In the genomic region with DNA sequence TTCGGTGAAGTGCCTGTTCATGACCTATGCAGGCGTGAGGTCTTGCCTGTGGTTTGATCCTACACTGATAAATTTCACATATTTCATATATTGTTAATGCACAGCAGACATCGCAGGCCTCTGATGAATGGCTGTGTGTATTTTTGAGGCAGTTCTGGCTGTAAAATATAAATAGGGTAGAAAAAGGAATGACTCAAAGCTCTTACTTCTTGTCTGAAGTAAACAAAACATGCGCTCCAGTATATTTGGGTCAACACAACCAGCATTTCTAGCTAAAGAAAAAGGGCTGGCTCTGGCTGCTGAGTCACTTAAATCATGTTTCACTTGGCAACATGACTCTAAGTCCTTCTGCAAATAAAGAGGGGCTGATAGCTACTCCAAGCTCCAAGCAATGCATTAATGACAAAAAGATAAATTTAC, we compare ENCODE assay signal across 11 cellular contexts. TPM values are rescaled to one million over a fixed set of nuclear protein-coding genes. Genes with fewer than 3 reads are reported as not detected.
A peak's percentile ranks its signal among the peaks of the same experiment; 100 is the strongest.
DNase-seq lines count a peak whose midpoint lies in the region; ATAC-seq, FAIRE-seq and TF ChIP-seq lines count a peak whose summit lies in the region.
"Had no signal": no experiment of that assay in that cellular context is flagged by ENCODE, and none has a peak within 500 bp of the region (broad histone marks: within the 10 kb centered on the region; RNA-seq: fewer than 3 reads in every experiment).

No MANE protein-coding gene starts in this region.

- intact Hi-C loops in Calu3 (cut with micrococcal nuclease; ENCODE audit: unreplicated experiment) (no loop called here), endothelial cell of umbilical vein (cut with micrococcal nuclease) (loop anchor here (1.0 kb wide), 1 partner anchor 10 kb away; no protein-coding TSS in a partner anchor)

- no peak for TF ChIP-seq POLR2A in endothelial cell of umbilical vein (IDR thresholded peaks at IDR 0.05; ENCODE audit: low read depth, low read length)

- DNase-seq in Calu3 (peak; percentile 11), NCI-H2029 treated with DMSO at 0.1 percent for 48 hours (lab: John Stamatoyannopoulos, UW) (peak; percentile 23), endothelial cell of umbilical vein (ENCODE audit: low read depth, low spot score) (peak; percentile 96), osteocyte (ENCODE audit: extremely low spot score, unreplicated experiment) (no peak)
- no peak for DNase-seq in activated naive CD8-positive, alpha-beta T cell treated with anti-CD3 and anti-CD28 coated beads for 36 hours
- no peak for DNase-seq in activated CD8-positive, alpha-beta memory T cell treated with anti-CD3 and anti-CD28 coated beads, Interleukin-2, amount 50 U/mL, for 48 hours
- DNase-seq in activated CD8-positive, alpha-beta T cell treated with anti-CD3 and anti-CD28 coated beads, Interleukin-2, amount 10 ng/mL, durations not matched to agents 7 days and 5 days = no peak
- DNase-seq: activated CD4-positive, alpha-beta T cell treated with anti-CD3 and anti-CD28 coated beads, Interleukin-2, amount 10 ng/mL, durations not matched to agents 7 days and 5 days; posterior cingulate gyrus had no signal

- H3K4me1 ChIP-seq in endothelial cell of umbilical vein (ENCODE audit: control insufficient read depth, extremely low read depth, insufficient read depth, low read length) = peaks cover 25% of the 10 kb centered on the region

- dilution Hi-C loops in endothelial cell of umbilical vein (cut with MboI; ENCODE audit: extremely low pct_ligation_motif_present, low sequenced_read_pairs) = no loop called here

- no peak for ATAC-seq in HG03520 (IDR thresholded peaks at IDR 0.05; ENCODE audit: unreplicated experiment)
- ATAC-seq in activated CD8-positive, alpha-beta T cell treated with anti-CD3 and anti-CD28 coated beads, Interleukin-2, amount 10 ng/mL, durations not matched to agents 7 days and 5 days = no peak

- H2AFZ ChIP-seq in endothelial cell of umbilical vein (ENCODE audit: low read depth, low read length) = no peak overlapping the region

- POLR2A ChIA-PET in endothelial cell of umbilical vein (lab: Charles Lee) = interaction anchor here (1.1 to 1.5 kb wide), 2 partner anchors 10 to 14 kb away, joined by 3 read pairs; no protein-coding TSS in a partner anchor
- POLR2A ChIA-PET in activated CD8-positive, alpha-beta T cell treated with anti-CD3 and anti-CD28 coated beads, Interleukin-2, amount 10 ng/mL, durations not matched to agents 7 days and 5 days (lab: Charles Lee) = no interaction called here

- H3K4me3 Mint-ChIP-seq in Calu3 (ENCODE audit: low read depth, unreplicated experiment) = no peak overlapping the region
- no peak overlapping the region for H3K4me3 Mint-ChIP-seq in osteocyte (ENCODE audit: unreplicated experiment)
- H3K4me3 Mint-ChIP-seq in activated naive CD8-positive, alpha-beta T cell treated with anti-CD3 and anti-CD28 coated beads for 36 hours = no peak overlapping the region
- H3K4me3 Mint-ChIP-seq in activated CD8-positive, alpha-beta T cell treated with anti-CD3 and anti-CD28 coated beads, Interleukin-2, amount 10 ng/mL, durations not matched to agents 7 days and 5 days = no peak overlapping the region
- H3K4me3 Mint-ChIP-seq: activated CD4-positive, alpha-beta T cell treated with anti-CD3 and anti-CD28 coated beads, Interleukin-2, amount 10 ng/mL, durations not matched to agents 7 days and 5 days; type B pancreatic cell had no signal

- H3K27me3 ChIP-seq in endothelial cell of umbilical vein (ENCODE audit: control insufficient read depth in 2 of 2, insufficient read depth in 2 of 2, low read length in 2 of 2) = no peaks in the 10 kb centered on the region

- no peaks in the 10 kb centered on the region for H4K20me1 ChIP-seq in endothelial cell of umbilical vein (replicated peaks; ENCODE audit: control insufficient read depth, extremely low read depth, insufficient read depth, low read length)

- H3K27ac Mint-ChIP-seq in Calu3 (ENCODE audit: unreplicated experiment) (no peak overlapping the region), osteocyte (ENCODE audit: unreplicated experiment) (peak overlapping the region; percentile 7)
- H3K27ac Mint-ChIP-seq in activated naive CD8-positive, alpha-beta T cell treated with anti-CD3 and anti-CD28 coated beads for 36 hours = no peak overlapping the region
- no peak overlapping the region for H3K27ac Mint-ChIP-seq in activated CD8-positive, alpha-beta T cell treated with anti-CD3 and anti-CD28 coated beads, Interleukin-2, amount 10 ng/mL, durations not matched to agents 7 days and 5 days
- H3K27ac Mint-ChIP-seq: activated CD4-positive, alpha-beta T cell treated with anti-CD3 and anti-CD28 coated beads, Interleukin-2, amount 10 ng/mL, durations not matched to agents 7 days and 5 days; type B pancreatic cell had no signal

- no peaks in the 10 kb centered on the region for H3K27me3 Mint-ChIP-seq in Calu3 (ENCODE audit: unreplicated experiment)
- H3K27me3 Mint-ChIP-seq in osteocyte (ENCODE audit: unreplicated experiment) = peaks cover 26% of the 10 kb centered on the region
- peaks cover 6% of the 10 kb centered on the region for H3K27me3 Mint-ChIP-seq in activated naive CD8-positive, alpha-beta T cell treated with anti-CD3 and anti-CD28 coated beads for 36 hours
- peaks cover 29% of the 10 kb centered on the region for H3K27me3 Mint-ChIP-seq in activated CD8-positive, alpha-beta T cell treated with anti-CD3 and anti-CD28 coated beads, Interleukin-2, amount 10 ng/mL, durations not matched to agents 7 days and 5 days (ENCODE audit: low read depth)

- H3K36me3 ChIP-seq in endothelial cell of umbilical vein (ENCODE audit: control insufficient read depth in 2 of 2, extremely low read depth in 1 of 2, insufficient read depth in 2 of 2, low read length in 2 of 2) = no peaks in the 10 kb centered on the region

- no peak for TF ChIP-seq CTCF in Calu3 (IDR thresholded peaks at IDR 0.05; ENCODE audit: unreplicated experiment)
- TF ChIP-seq CTCF in endothelial cell of umbilical vein (IDR thresholded peaks at IDR 0.05; ENCODE audit: extremely low read depth in 1 of 2, insufficient read depth in 1 of 2, low read depth in 1 of 2, low read length in 2 of 2) = no peak
- no peak for TF ChIP-seq CTCF in osteocyte (IDR thresholded peaks at IDR 0.05)

- peak overlapping the region; percentile 44 for H3K4me2 ChIP-seq in endothelial cell of umbilical vein (ENCODE audit: insufficient read depth, low read length)

- H3K9me1 ChIP-seq in endothelial cell of umbilical vein (replicated peaks; ENCODE audit: control insufficient read depth, extremely low read depth, insufficient read depth, low read length) = no peaks in the 10 kb centered on the region

- CTCF ChIA-PET in Calu3 (lab: Charles Lee) (no interaction called here), endothelial cell of umbilical vein (lab: Charles Lee) (interaction anchor here (0.8 to 2.9 kb wide), 10 partner anchors 10 to 159 kb away, joined by 3 to 22 read pairs (median 5); partner anchors contain the start of gene TMCC3)
- CTCF ChIA-PET in activated CD8-positive, alpha-beta T cell treated with anti-CD3 and anti-CD28 coated beads, Interleukin-2, amount 10 ng/mL, durations not matched to agents 7 days and 5 days (lab: Charles Lee) = interaction anchor here (0.8 kb wide), 1 partner anchor 9 kb away, joined by 3 read pairs; no protein-coding TSS in a partner anchor

- H3K4me1 Mint-ChIP-seq in Calu3 (ENCODE audit: low read depth, unreplicated experiment) (peaks cover 14% of the 10 kb centered on the region), osteocyte (ENCODE audit: unreplicated experiment) (peaks cover 8% of the 10 kb centered on the region)
- peaks cover 6% of the 10 kb centered on the region for H3K4me1 Mint-ChIP-seq in activated naive CD8-positive, alpha-beta T cell treated with anti-CD3 and anti-CD28 coated beads for 36 hours
- H3K4me1 Mint-ChIP-seq in activated CD8-positive, alpha-beta T cell treated with anti-CD3 and anti-CD28 coated beads, Interleukin-2, amount 10 ng/mL, durations not matched to agents 7 days and 5 days (ENCODE audit: low read depth) = no peaks in the 10 kb centered on the region
- H3K4me1 Mint-ChIP-seq: activated CD4-positive, alpha-beta T cell treated with anti-CD3 and anti-CD28 coated beads, Interleukin-2, amount 10 ng/mL, durations not matched to agents 7 days and 5 days had no signal

- H3K9ac ChIP-seq in endothelial cell of umbilical vein (replicated peaks; ENCODE audit: extremely low read depth, insufficient read depth, low read length) = peak overlapping the region; percentile 12

- H3K79me2 ChIP-seq in endothelial cell of umbilical vein (ENCODE audit: control insufficient read depth, insufficient read depth, low read length) = no peaks in the 10 kb centered on the region

- H3K4me3 ChIP-seq in endothelial cell of umbilical vein (replicated peaks in 1 of 3; ENCODE audit: insufficient read depth in 1 of 3, low read depth in 1 of 3, low read length in 3 of 3) = no peak overlapping the region

- no peaks in the 10 kb centered on the region for H3K9me3 ChIP-seq in endothelial cell of umbilical vein (replicated peaks; ENCODE audit: control insufficient read depth, insufficient read depth, low read length)

- peak overlapping the region; percentile 48 for H3K27ac ChIP-seq in endothelial cell of umbilical vein (ENCODE audit: insufficient read depth, low read depth, low read length)

- H3K36me3 Mint-ChIP-seq in Calu3 (ENCODE audit: insufficient read depth, unreplicated experiment) = no peaks in the 10 kb centered on the region
- no peaks in the 10 kb centered on the region for H3K36me3 Mint-ChIP-seq in osteocyte (ENCODE audit: unreplicated experiment)
- no peaks in the 10 kb centered on the region for H3K36me3 Mint-ChIP-seq in activated naive CD8-positive, alpha-beta T cell treated with anti-CD3 and anti-CD28 coated beads for 36 hours
- no peaks in the 10 kb centered on the region for H3K36me3 Mint-ChIP-seq in activated CD8-positive, alpha-beta T cell treated with anti-CD3 and anti-CD28 coated beads, Interleukin-2, amount 10 ng/mL, durations not matched to agents 7 days and 5 days (ENCODE audit: low read depth)
- H3K36me3 Mint-ChIP-seq: type B pancreatic cell had no signal

- peak; percentile 81 for FAIRE-seq in endothelial cell of umbilical vein (lab: Jason Lieb, UNC)

- no TSS peak for BruUV-seq in Calu3 (replicated peaks; lab: Mats Ljungman, UMichigan)
- no TSS peak for BruUV-seq in endothelial cell of umbilical vein (replicated peaks; lab: Mats Ljungman, UMichigan)

- H3K9me3 Mint-ChIP-seq in Calu3 (ENCODE audit: low read depth, unreplicated experiment) = peaks cover under 1% of the 10 kb centered on the region
- no peaks in the 10 kb centered on the region for H3K9me3 Mint-ChIP-seq in osteocyte (ENCODE audit: unreplicated experiment)
- H3K9me3 Mint-ChIP-seq in activated naive CD8-positive, alpha-beta T cell treated with anti-CD3 and anti-CD28 coated beads for 36 hours = no peaks in the 10 kb centered on the region
- H3K9me3 Mint-ChIP-seq in activated CD8-positive, alpha-beta T cell treated with anti-CD3 and anti-CD28 coated beads, Interleukin-2, amount 10 ng/mL, durations not matched to agents 7 days and 5 days (ENCODE audit: insufficient read depth) = no peaks in the 10 kb centered on the region
- H3K9me3 Mint-ChIP-seq: activated CD4-positive, alpha-beta T cell treated with anti-CD3 and anti-CD28 coated beads, Interleukin-2, amount 10 ng/mL, durations not matched to agents 7 days and 5 days had no signal

RNA-seq across cellular contexts. Expression of gene TMCC3, which starts 54.1 kb away (rescaled TPM):
- total RNA-seq in Calu3 (2022) = 4.0 and 6.8 TPM in 2 replicates
- total RNA-seq in endothelial cell of umbilical vein = 30.4 and 45.7 TPM in 2 replicates
- polyA plus RNA-seq in endothelial cell of umbilical vein = 9.1 and 13.5 TPM in 2 replicates
- polyA plus RNA-seq in endothelial cell of umbilical vein (2011; cell fraction: cytosol; rRNA removed) = 13.1 and 13.2 TPM in 2 replicates
- polyA plus RNA-seq in endothelial cell of umbilical vein (2011; cell fraction: nucleus; rRNA removed) = 14.3 and 15.6 TPM in 2 replicates
- 14.4 and 16.0 TPM in 2 replicates for polyA plus RNA-seq in endothelial cell of umbilical vein (2012)
- polyA minus RNA-seq in endothelial cell of umbilical vein = 24.6 and 29.7 TPM in 2 replicates
- polyA minus RNA-seq in endothelial cell of umbilical vein (2011; cell fraction: cytosol; rRNA and poly(A)+ RNA removed) = not detected
- 20.1 and 21.7 TPM in 2 replicates for polyA minus RNA-seq in endothelial cell of umbilical vein (2011; cell fraction: nucleus; rRNA and poly(A)+ RNA removed)
- not detected in 2 replicates for total RNA-seq in osteocyte
- under 1 TPM; 0.10 to 0.19 TPM for total RNA-seq in activated naive CD8-positive, alpha-beta T cell treated with anti-CD3 and anti-CD28 coated beads for 36 hours
- under 1 TPM; 0.18 to 0.60 TPM for total RNA-seq in activated CD8-positive, alpha-beta T cell treated with anti-CD3 and anti-CD28 coated beads, Interleukin-2, amount 10 ng/mL, durations not matched to agents 7 days and 5 days

Comparison
In these comparisons a context has a peak if more than half of its experiments do, and no peak if none do; other contexts are left out.
1. DNase-seq: peak in Calu3 (single experiment), NCI-H2029 treated with DMSO at 0.1 percent for 48 hours (single experiment) and endothelial cell of umbilical vein (single experiment); none in osteocyte (single experiment), activated naive CD8-positive, alpha-beta T cell treated with anti-CD3 and anti-CD28 coated beads for 36 hours (single experiment), activated CD8-positive, alpha-beta memory T cell treated with anti-CD3 and anti-CD28 coated beads, Interleukin-2, amount 50 U/mL, for 48 hours (single experiment) and activated CD8-positive, alpha-beta T cell treated with anti-CD3 and anti-CD28 coated beads, Interleukin-2, amount 10 ng/mL, durations not matched to agents 7 days and 5 days (single experiment).